ENCODE assay signal across 1 cellular context in genomic region chr5:151222054-151222768, GRCh38.
TF ChIP-seq lines count a peak whose summit lies in the region.

No MANE protein-coding gene starts in this region.

TF ChIP-seq in K562, 482 proteins besides CTCF, POLR2A, EP300 and RAD21 (continued from another document):
- 0 out of 2 replicates have a peak, but pooled peaks have one; percentile 16 for TF ChIP-seq ESRRA (IDR thresholded peaks at IDR 0.05; ENCODE audit: borderline replicate concordance, low read depth)
- TF ChIP-seq RBM25 (IDR thresholded peaks at IDR 0.05; ENCODE audit: low read depth, low read length, severe bottlenecking) = peak; percentile 23
- TF ChIP-seq CREM (IDR thresholded peaks at IDR 0.05; ENCODE audit: low read depth) = no peak
